ENCODE assay signal across 15 cellular contexts in genomic region chr9:77534376-77535057, GRCh38.
A peak's percentile ranks its signal among the peaks of the same experiment; 100 is the strongest.
DNase-seq lines count a peak whose midpoint lies in the region; TF ChIP-seq lines count a peak whose summit lies in the region.
"Had no signal": no experiment of that assay in that cellular context is flagged by ENCODE, and none has a peak within 500 bp of the region (broad histone marks: within the 10 kb centered on the region; RNA-seq: fewer than 3 reads in every experiment).

No MANE protein-coding gene starts in this region.

- in situ Hi-C loops in GM23248 (cut with MboI) = no loop called here

- TF ChIP-seq CTCF in brain (conservative IDR thresholded peaks at IDR 0.05) (no peak), thyroid gland (IDR thresholded peaks at IDR 0.05) (no peak)

- H3K36me3 Mint-ChIP-seq in brain = no peaks in the 10 kb centered on the region
- H3K36me3 Mint-ChIP-seq: activated naive CD8-positive, alpha-beta T cell had no signal

- WGBS in thyroid gland, 2 donors = 64 to 73% methylated on average over 7 of the region's 7 CpGs
- WGBS in GM23248 (ENCODE audit: low coverage in 1 of 2, low lambda C conversion rate in 2 of 2, missing lambda C conversion rate in 2 of 2), 2 experiments = 67 to 72% methylated on average over 7 of the region's 7 CpGs

- H3K27me3 ChIP-seq in layer of hippocampus (ENCODE audit: control insufficient read depth, insufficient read depth, low read length) = no peaks in the 10 kb centered on the region
- no peaks in the 10 kb centered on the region for H3K27me3 ChIP-seq in thyroid gland
- H3K27me3 ChIP-seq in GM23248 (replicated peaks; ENCODE audit: insufficient read depth) = no peaks in the 10 kb centered on the region; the same call in 1 of the 2 replicates
- H3K27me3 ChIP-seq in Karpas-422 (ENCODE audit: low read length) = no peaks in the 10 kb centered on the region

- H3K4me1 ChIP-seq in thyroid gland (peaks cover 7 to 14% of the 10 kb centered on the region in 2 donors), GM23248 (ENCODE audit: insufficient read depth) (no peaks in the 10 kb centered on the region), Karpas-422 (ENCODE audit: low read length) (no peaks in the 10 kb centered on the region)

- H3K9me3 ChIP-seq in thyroid gland (no peaks in the 10 kb centered on the region), GM23248 (ENCODE audit: low read depth) (no peaks in the 10 kb centered on the region), Karpas-422 (ENCODE audit: low read length) (peaks cover 3% of the 10 kb centered on the region; the same call in 1 of the 2 replicates)

- peak overlapping the region; percentile 87 for H3K27ac ChIP-seq in layer of hippocampus (ENCODE audit: low read depth, low read length)
- H3K27ac ChIP-seq in thyroid gland = peak overlapping the region in 2 of 3 donors; percentile 35 to 56
- H3K27ac ChIP-seq in GM23248 = no peak overlapping the region
- H3K27ac ChIP-seq in Karpas-422 (ENCODE audit: low read length) = no peak overlapping the region

- no peak overlapping the region for H3K4me2 ChIP-seq in GM23248 (ENCODE audit: unreplicated experiment)
- H3K4me2 ChIP-seq in Karpas-422 (ENCODE audit: low read depth, low read length, poor library complexity, severe bottlenecking) = no peak overlapping the region

- H4K20me1 ChIP-seq in GM23248 (ENCODE audit: insufficient read depth) (no peaks in the 10 kb centered on the region), Karpas-422 (ENCODE audit: insufficient read depth, low read depth, low read length) (no peaks in the 10 kb centered on the region)

- no peak for TF ChIP-seq POLR2A in thyroid gland (IDR thresholded peaks at IDR 0.05)

- H3K79me2 ChIP-seq in GM23248 (ENCODE audit: insufficient read depth) = no peaks in the 10 kb centered on the region
- H3K79me2 ChIP-seq in Karpas-422 (ENCODE audit: low read length) = no peaks in the 10 kb centered on the region

- H3K4me3 ChIP-seq in thyroid gland (replicated peaks in 1 of 3) (no peak overlapping the region), GM23248 (no peak overlapping the region), Karpas-422 (ENCODE audit: low read length) (no peak overlapping the region)
- H3K4me3 ChIP-seq: K562 had no signal

- no peak overlapping the region for H3K9ac ChIP-seq in GM23248
- no peak overlapping the region for H3K9ac ChIP-seq in Karpas-422 (ENCODE audit: low read length)

- H3F3A ChIP-seq in GM23248 (ENCODE audit: insufficient read depth) = no peaks in the 10 kb centered on the region

- H3K9me2 ChIP-seq in GM23248 (ENCODE audit: insufficient read depth) (no peaks in the 10 kb centered on the region), Karpas-422 (replicated peaks; ENCODE audit: insufficient read depth, low read length) (no peaks in the 10 kb centered on the region)

- H3K27ac Mint-ChIP-seq in brain = peak overlapping the region in 4 of 5 experiments; percentile 4 to 76 (median 38)
- H3K27ac Mint-ChIP-seq: activated CD4-positive, alpha-beta memory T cell treated with anti-CD3 and anti-CD28 coated beads, Interleukin-2, amount 10 ng/mL, durations not matched to agents 7 days and 5 days; activated naive CD8-positive, alpha-beta T cell had no signal

- peaks cover 10% of the 10 kb centered on the region for H3K4me1 Mint-ChIP-seq in brain
- H3K4me1 Mint-ChIP-seq: activated CD4-positive, alpha-beta memory T cell treated with anti-CD3 and anti-CD28 coated beads, Interleukin-2, amount 10 ng/mL, durations not matched to agents 7 days and 5 days had no signal

- H3K4me3 Mint-ChIP-seq in brain = no peak overlapping the region
- H3K4me3 Mint-ChIP-seq: activated CD4-positive, alpha-beta memory T cell treated with anti-CD3 and anti-CD28 coated beads, Interleukin-2, amount 10 ng/mL, durations not matched to agents 7 days and 5 days; activated naive CD8-positive, alpha-beta T cell had no signal

- DNase-seq in NCI-H1417 (lab: John Stamatoyannopoulos, UW) (peak; percentile 25 to 57 (median 55)), NCI-H1417 treated with DMSO at 0.1 percent for 48 hours (lab: John Stamatoyannopoulos, UW) (no peak), thyroid gland (peak; percentile 53 to 60), GM23248 (no peak), Karpas-422 (no peak)
- DNase-seq in stimulated activated CD4-positive, alpha-beta T cell treated with anti-CD3 and anti-CD28 coated beads, Interleukin-12 subunit alpha, Interleukin-12 subunit beta, amount 100 ng/mL, for 4 hours = no peak
- DNase-seq: activated CD4-positive, alpha-beta memory T cell treated with anti-CD3 and anti-CD28 coated beads, Interleukin-2, amount 10 ng/mL, durations not matched to agents 7 days and 5 days; DND-41; effector memory CD4-positive, alpha-beta T cell; NCI-H524 treated with DMSO at 0.1 percent for 48 hours; occipital lobe had no signal

- H3K27me3 Mint-ChIP-seq in brain = peaks cover 3% of the 10 kb centered on the region

- peaks cover 4 to 22% (median 10%) of the 10 kb centered on the region in 5 experiments for H3K9me3 Mint-ChIP-seq in brain
- H3K9me3 Mint-ChIP-seq: activated CD4-positive, alpha-beta memory T cell treated with anti-CD3 and anti-CD28 coated beads, Interleukin-2, amount 10 ng/mL, durations not matched to agents 7 days and 5 days had no signal

- H3K36me3 ChIP-seq in thyroid gland (no peaks in the 10 kb centered on the region), GM23248 (ENCODE audit: low read depth) (no peaks in the 10 kb centered on the region), Karpas-422 (ENCODE audit: insufficient read depth, low read length) (no peaks in the 10 kb centered on the region)

- H2AFZ ChIP-seq in GM23248 = no peak overlapping the region
- no peak overlapping the region for H2AFZ ChIP-seq in Karpas-422 (ENCODE audit: low read length)

- intact Hi-C loops in thyroid gland (cut with DNase I) = no loop called here

Comparison
In these comparisons a context has a peak if more than half of its experiments do, and no peak if none do; other contexts are left out.
1. DNase-seq: peak in NCI-H1417 (3 of 3) and thyroid gland (2 of 2); none in NCI-H1417 treated with DMSO at 0.1 percent for 48 hours (single experiment), stimulated activated CD4-positive, alpha-beta T cell treated with anti-CD3 and anti-CD28 coated beads, Interleukin-12 subunit alpha, Interleukin-12 subunit beta, amount 100 ng/mL, for 4 hours (single experiment), GM23248 (single experiment) and Karpas-422 (single experiment).
2. H3K27ac ChIP-seq: peak in layer of hippocampus (single experiment) and thyroid gland (2 of 3); none in GM23248 (single experiment) and Karpas-422 (single experiment).